In genomic region chr5:177945601-177946281, GRCh38 we compare ENCODE assay signal across 12 cellular contexts. TPM values are rescaled to one million over a fixed set of nuclear protein-coding genes. Genes with fewer than 3 reads are reported as not detected.
DNase-seq lines count a peak whose midpoint lies in the region; ATAC-seq and TF ChIP-seq lines count a peak whose summit lies in the region.
"Not testable (repeated sequence)": the region's sequence is repeated elsewhere in the genome, so short reads cannot be mapped to it uniquely, and the experiment has no call there.
"Had no signal": no experiment of that assay in that cellular context is flagged by ENCODE, and none has a peak within 500 bp of the region (broad histone marks: within the 10 kb centered on the region; RNA-seq: fewer than 3 reads in every experiment).

No MANE protein-coding gene starts in this region.

- H4K20me1 ChIP-seq in BLaER1; OCI-LY3 (ENCODE audit: insufficient read depth, low read length): not testable (repeated sequence)

- H2BK12ac ChIP-seq in mesenchymal stem cell (ENCODE audit: low read length in 2 of 2), result not testable (repeated sequence)

- H3K4me2 ChIP-seq in BLaER1, result peak overlapping the region; percentile 45
- peak overlapping the region; percentile 12; the same call in 1 of the 2 replicates for H3K4me2 ChIP-seq in OCI-LY3 (ENCODE audit: low read length)
- not testable (repeated sequence) for H3K4me2 ChIP-seq in mesenchymal stem cell (ENCODE audit: low read length, poor library complexity, severe bottlenecking)

- H2AK5ac ChIP-seq in mesenchymal stem cell (ENCODE audit: low read length, severe bottlenecking), result not testable (repeated sequence)

- H3K27me3 ChIP-seq in BLaER1, result peaks cover 39% of the 10 kb centered on the region
- H3K27me3 ChIP-seq in OCI-LY3 (ENCODE audit: low read depth, low read length); mesenchymal stem cell (ENCODE audit: control insufficient read depth in 1 of 2, insufficient read depth in 1 of 2, low read length in 2 of 2): not testable (repeated sequence)

- 96% methylated on average over 3 of the region's 12 CpGs for WGBS in mesenchymal stem cell

- H3K4me1 Mint-ChIP-seq in central memory CD8-positive, alpha-beta T cell; stimulated activated effector memory CD8-positive, alpha-beta T cell treated with anti-CD3 and anti-CD28 coated beads, Interleukin-12 subunit alpha, Interleukin-12 subunit beta, amount 100 ng/mL, for 72 hours: not testable (repeated sequence)

- H3K36me3 Mint-ChIP-seq in central memory CD8-positive, alpha-beta T cell (ENCODE audit: insufficient read depth); stimulated activated effector memory CD8-positive, alpha-beta T cell treated with anti-CD3 and anti-CD28 coated beads, Interleukin-12 subunit alpha, Interleukin-12 subunit beta, amount 100 ng/mL, for 72 hours: not testable (repeated sequence)

- H3K79me1 ChIP-seq in mesenchymal stem cell (replicated peaks; ENCODE audit: low read length, poor library complexity, severe bottlenecking), result not testable (repeated sequence)

- not testable (repeated sequence) for H2AFZ ChIP-seq in OCI-LY3 (ENCODE audit: low read depth, low read length); mesenchymal stem cell (ENCODE audit: low read depth, low read length)

- H3K36me3 ChIP-seq in BLaER1; OCI-LY3 (replicated peaks; ENCODE audit: low read depth, low read length); mesenchymal stem cell (ENCODE audit: control insufficient read depth in 1 of 2, insufficient read depth in 2 of 2, low read depth in 1 of 2, low read length in 2 of 2): not testable (repeated sequence)

- H3K9me3 ChIP-seq in BLaER1; OCI-LY3 (ENCODE audit: insufficient read depth, low read length); mesenchymal stem cell (ENCODE audit: control insufficient read depth, low read length): not testable (repeated sequence)

- H3K79me2 ChIP-seq in OCI-LY3 (ENCODE audit: low read length), result not testable (repeated sequence)

- not testable (repeated sequence) for H2BK5ac ChIP-seq in mesenchymal stem cell (ENCODE audit: low read depth, low read length, poor library complexity, severe bottlenecking)

- not testable (repeated sequence) for H3K4ac ChIP-seq in mesenchymal stem cell (ENCODE audit: low read depth in 1 of 2, low read length in 2 of 2)

- not testable (repeated sequence) for H3K9me3 Mint-ChIP-seq in central memory CD8-positive, alpha-beta T cell; stimulated activated effector memory CD8-positive, alpha-beta T cell treated with anti-CD3 and anti-CD28 coated beads, Interleukin-12 subunit alpha, Interleukin-12 subunit beta, amount 100 ng/mL, for 72 hours

- H3K4me3 ChIP-seq in BLaER1; OCI-LY3 (ENCODE audit: low read length); mesenchymal stem cell (ENCODE audit: insufficient read depth in 1 of 2, low read depth in 1 of 2, low read length in 2 of 2): not testable (repeated sequence)

- H3K27ac ChIP-seq in BLaER1; OCI-LY3 (ENCODE audit: low read length); mesenchymal stem cell (ENCODE audit: low read length, poor library complexity, severe bottlenecking): not testable (repeated sequence)

- not testable (repeated sequence) for TF ChIP-seq CTCF in OCI-LY3 (IDR thresholded peaks at IDR 0.05; ENCODE audit: low read depth, low read length)

- DNase-seq in activated T-cell treated with anti-CD3 and anti-CD28 coated beads for 4 hours, result peak; percentile 12
- DNase-seq in central memory CD8-positive, alpha-beta T cell (ENCODE audit: low spot score in 2 of 2); stimulated activated effector memory CD8-positive, alpha-beta T cell treated with anti-CD3 and anti-CD28 coated beads, Interleukin-12 subunit alpha, Interleukin-12 subunit beta, amount 100 ng/mL, for 72 hours (ENCODE audit: low spot score in 2 of 2): not testable (repeated sequence)
- DNase-seq in mesenchymal stem cell, result peak; percentile 58

- not testable (repeated sequence) for H4K91ac ChIP-seq in mesenchymal stem cell (ENCODE audit: low read length)

- not testable (repeated sequence) for H3K18ac ChIP-seq in mesenchymal stem cell (ENCODE audit: low read depth in 1 of 2, low read length in 2 of 2)

- peaks cover 16% of the 10 kb centered on the region for H3K4me1 ChIP-seq in BLaER1
- peaks cover 10% of the 10 kb centered on the region; the same call in 1 of the 2 replicates for H3K4me1 ChIP-seq in OCI-LY3 (ENCODE audit: low read length)
- H3K4me1 ChIP-seq in mesenchymal stem cell (ENCODE audit: control insufficient read depth, insufficient read depth, low read depth, low read length), result not testable (repeated sequence)

- ATAC-seq in GM18502 (IDR thresholded peaks at IDR 0.05; ENCODE audit: poor library complexity, unreplicated experiment) (peak; percentile 53), HG02885 (IDR thresholded peaks at IDR 0.05; ENCODE audit: poor library complexity, unreplicated experiment) (peak; percentile 43)
- peak; percentile 31 for ATAC-seq in central memory CD8-positive, alpha-beta T cell (replicated peaks; ENCODE audit: extremely low read depth, poor library complexity, severe bottlenecking)
- ATAC-seq in stimulated activated effector memory CD8-positive, alpha-beta T cell treated with anti-CD3 and anti-CD28 coated beads, Interleukin-12 subunit alpha, Interleukin-12 subunit beta, amount 100 ng/mL, for 72 hours, result peak; percentile 65

- H3K23ac ChIP-seq in mesenchymal stem cell (ENCODE audit: low read length in 2 of 2), result not testable (repeated sequence)

- H2BK120ac ChIP-seq in mesenchymal stem cell (ENCODE audit: low read depth, low read length), result not testable (repeated sequence)

- not testable (repeated sequence) for H4K8ac ChIP-seq in mesenchymal stem cell (ENCODE audit: low read length)

- not testable (repeated sequence) for H3K27me3 Mint-ChIP-seq in central memory CD8-positive, alpha-beta T cell

- H3K27ac Mint-ChIP-seq in central memory CD8-positive, alpha-beta T cell (ENCODE audit: low read depth); stimulated activated effector memory CD8-positive, alpha-beta T cell treated with anti-CD3 and anti-CD28 coated beads, Interleukin-12 subunit alpha, Interleukin-12 subunit beta, amount 100 ng/mL, for 72 hours: not testable (repeated sequence)

- H3K9ac ChIP-seq in BLaER1; OCI-LY3 (ENCODE audit: low read length); mesenchymal stem cell (ENCODE audit: low read length): not testable (repeated sequence)

- H3K14ac ChIP-seq in mesenchymal stem cell (ENCODE audit: low read length in 2 of 2), result not testable (repeated sequence)

- peak overlapping the region; percentile 47 for H3K4me3 Mint-ChIP-seq in central memory CD8-positive, alpha-beta T cell
- not testable (repeated sequence) for H3K4me3 Mint-ChIP-seq in stimulated activated effector memory CD8-positive, alpha-beta T cell treated with anti-CD3 and anti-CD28 coated beads, Interleukin-12 subunit alpha, Interleukin-12 subunit beta, amount 100 ng/mL, for 72 hours

- not testable (repeated sequence) for H2BK15ac ChIP-seq in mesenchymal stem cell (ENCODE audit: low read depth, poor library complexity, severe bottlenecking)

RNA-seq across cellular contexts. Expression of gene PROP1, which starts 50.3 kb away (rescaled TPM):
- polyA plus RNA-seq in mesenchymal stem cell (2013, experiment 1 of 2), result not detected
- not detected for polyA plus RNA-seq in mesenchymal stem cell (2013, experiment 2 of 2)
- polyA plus RNA-seq: BJ, heart right ventricle, HepG2, liver had no signal
